Comparison of ENCODE assay signal across 11 cellular contexts in the genomic region with DNA sequence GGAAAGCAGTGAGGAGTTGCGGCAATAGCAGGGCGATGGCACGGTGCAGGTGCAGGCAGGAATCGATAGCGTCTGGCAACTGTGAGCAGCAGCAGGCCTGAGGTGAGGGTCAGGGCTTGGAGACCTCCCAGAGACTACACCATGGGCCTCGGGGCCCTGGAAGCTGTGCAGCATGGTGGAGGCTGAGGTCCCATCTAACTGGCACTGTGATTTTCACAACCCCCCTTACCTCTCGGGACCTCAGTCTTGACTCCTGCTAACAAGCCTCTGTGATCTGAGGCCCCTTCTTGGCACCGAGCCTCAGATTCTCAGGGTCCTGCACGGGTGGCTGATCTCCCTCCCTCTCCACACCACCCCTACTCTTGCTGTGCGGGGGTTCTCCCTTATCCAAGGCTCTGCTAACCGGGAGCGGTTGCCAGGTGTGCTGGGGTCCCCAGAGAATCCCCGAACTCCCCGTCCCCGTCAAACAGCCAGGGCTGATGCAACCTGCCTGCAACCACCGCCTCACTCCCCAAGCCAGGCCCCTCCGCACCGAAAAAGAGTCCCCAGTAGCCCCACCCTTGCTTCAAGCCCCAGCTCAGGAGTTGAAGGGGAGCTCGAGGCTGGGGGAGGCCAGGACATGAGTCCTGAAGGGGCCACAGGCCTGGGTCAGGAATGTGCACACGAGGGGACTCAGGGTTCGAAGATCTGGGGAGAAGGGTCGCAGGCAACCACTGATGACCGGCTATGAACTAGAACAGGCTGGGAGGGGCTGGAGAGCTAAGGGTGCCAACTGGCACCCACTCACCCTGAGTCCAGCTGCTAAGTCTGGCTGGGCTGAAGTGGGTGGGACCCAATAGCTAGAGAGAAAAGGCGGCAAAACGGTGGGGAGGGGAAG. TPM values are rescaled to one million over a fixed set of nuclear protein-coding genes. Genes with fewer than 3 reads are reported as not detected.
A peak's percentile ranks its signal among the peaks of the same experiment; 100 is the strongest.
DNase-seq lines count a peak whose midpoint lies in the region; ATAC-seq, FAIRE-seq and TF ChIP-seq lines count a peak whose summit lies in the region.
"Had no signal": no experiment of that assay in that cellular context is flagged by ENCODE, and none has a peak within 500 bp of the region (broad histone marks: within the 10 kb centered on the region; RNA-seq: fewer than 3 reads in every experiment).

No MANE protein-coding gene starts in this region.

- BruUV-seq in A673 (replicated peaks; lab: Mats Ljungman, UMichigan) (no TSS peak), Panc1 (replicated peaks; lab: Mats Ljungman, UMichigan) (no TSS peak)

- peaks cover 0 to 1% (median 0%) of the 10 kb centered on the region in 8 donors for H3K9me3 Mint-ChIP-seq in CD4-positive, alpha-beta memory T cell

- H3K9me3 ChIP-seq in A673 (ENCODE audit: low read depth, low read length, poor library complexity, severe bottlenecking): no peaks in the 10 kb centered on the region
- no peaks in the 10 kb centered on the region for H3K9me3 ChIP-seq in Panc1 (ENCODE audit: control insufficient read depth, insufficient read depth, low read depth, low read length)
- H3K9me3 ChIP-seq in CD4-positive, alpha-beta memory T cell (ENCODE audit: control insufficient read depth in 1 of 2, low read length in 2 of 2): no peaks in the 10 kb centered on the region
- H3K9me3 ChIP-seq: left lung, thyroid gland had no signal

- peaks cover 26 to 74% (median 46%) of the 10 kb centered on the region in 4 donors for H3K4me1 Mint-ChIP-seq in CD4-positive, alpha-beta memory T cell

- no peaks in the 10 kb centered on the region for H3K27me3 ChIP-seq in A673 (replicated peaks; ENCODE audit: insufficient read depth, low read depth, low read length, poor library complexity)
- H3K27me3 ChIP-seq in Panc1 (ENCODE audit: control insufficient read depth, insufficient read depth, low read length): no peaks in the 10 kb centered on the region
- no peaks in the 10 kb centered on the region for H3K27me3 ChIP-seq in CD4-positive, alpha-beta memory T cell (ENCODE audit: insufficient read depth, low read length)
- H3K27me3 ChIP-seq: left lung, thyroid gland had no signal

- H3K27ac ChIP-seq in A673 (ENCODE audit: low read depth, low read length, poor library complexity, severe bottlenecking) (peak overlapping the region; percentile 94), Panc1 (ENCODE audit: low read length) (peak overlapping the region; percentile 48; the same call in 1 of the 2 replicates)
- H3K27ac ChIP-seq in CD4-positive, alpha-beta memory T cell (ENCODE audit: low read depth, low read length): no peak overlapping the region
- H3K27ac ChIP-seq: left lung, thyroid gland had no signal

- in situ Hi-C loops in Panc1 (cut with HindIII; ENCODE audit: low pct_unique_long_range_greater_than_20kb, low sequenced_read_pairs): no loop called here

- H3K4me1 ChIP-seq in A673 (ENCODE audit: insufficient read depth, low read length, poor library complexity, severe bottlenecking): peaks cover 37% of the 10 kb centered on the region
- H3K4me1 ChIP-seq in Panc1 (ENCODE audit: control insufficient read depth, insufficient read depth, low read length): peaks cover 7% of the 10 kb centered on the region; the same call in 1 of the 2 replicates
- peaks cover 37% of the 10 kb centered on the region for H3K4me1 ChIP-seq in CD4-positive, alpha-beta memory T cell (ENCODE audit: insufficient read depth, low read length)

- intact Hi-C loops in A673 (cut with micrococcal nuclease; ENCODE audit: unreplicated experiment) (loop anchor here (10.0 kb wide), 1 partner anchor 159 kb away; a partner anchor contains a TSS), Panc1 (cut with micrococcal nuclease; ENCODE audit: unreplicated experiment) (no loop called here)
- intact Hi-C loops in CD4-positive, alpha-beta memory T cell (cut with micrococcal nuclease): no loop called here

- TF ChIP-seq POLR2A in GM12892 (IDR thresholded peaks at IDR 0.05; ENCODE audit: low read depth, low read length): peak; percentile 27; the same call in 1 of the 2 replicates

- peak; percentile 69 for FAIRE-seq in GM12892 (lab: Jason Lieb, UNC)
- FAIRE-seq: GM12891 had no signal

- H3K36me3 Mint-ChIP-seq in CD4-positive, alpha-beta memory T cell: peaks cover 26 to 54% of the 10 kb centered on the region in 2 donors

- POLR2A ChIA-PET in A673 (lab: Charles Lee; ENCODE audit: low non-redundant PET): interaction anchor here (0.7 kb wide), 1 partner anchor 11 kb away, joined by 3 read pairs; no protein-coding TSS in a partner anchor
- POLR2A ChIA-PET in Panc1 (lab: Charles Lee): no interaction called here
- POLR2A ChIA-PET in CD4-positive, alpha-beta memory T cell (lab: Charles Lee; ENCODE audit: partially characterized antibody): interaction anchor here (0.9 kb wide), 1 partner anchor 10 kb away, joined by 3 read pairs; no protein-coding TSS in a partner anchor

- ATAC-seq in Panc1 (no peak), GM19467 (IDR thresholded peaks at IDR 0.05; ENCODE audit: unreplicated experiment) (no peak), HG02884 (IDR thresholded peaks at IDR 0.05; ENCODE audit: unreplicated experiment) (no peak)

- CTCF ChIA-PET in A673 (lab: Charles Lee): no interaction called here
- CTCF ChIA-PET in Panc1 (lab: Charles Lee): no interaction called here
- CTCF ChIA-PET in CD4-positive, alpha-beta memory T cell (lab: Charles Lee; ENCODE audit: partially characterized antibody): interaction anchor here (1.1 to 1.4 kb wide), 2 partner anchors 13 to 34 kb away, joined by 3 to 5 read pairs; no protein-coding TSS in a partner anchor

- no peaks in the 10 kb centered on the region for H3K27me3 Mint-ChIP-seq in CD4-positive, alpha-beta memory T cell

- H3K4me3 ChIP-seq in A673 (ENCODE audit: low read depth, low read length, poor library complexity, severe bottlenecking) (peak overlapping the region; percentile 25), Panc1 (ENCODE audit: low read depth in 2 of 2, low read length in 2 of 2) (no peak overlapping the region), fibroblast of the aortic adventitia (ENCODE audit: low read depth, low read length) (peak overlapping the region; percentile 50)
- no peak overlapping the region for H3K4me3 ChIP-seq in CD4-positive, alpha-beta memory T cell (ENCODE audit: low read length in 2 of 2)
- H3K4me3 ChIP-seq: left lung, thyroid gland had no signal

- TF ChIP-seq CTCF in A673 (conservative IDR thresholded peaks at IDR 0.05; ENCODE audit: low read depth, low read length) (no peak), Panc1 (IDR thresholded peaks at IDR 0.05) (no peak), fibroblast of the aortic adventitia (IDR thresholded peaks at IDR 0.05; ENCODE audit: insufficient read depth, low read length) (no peak)

- no peak overlapping the region for H3K4me3 Mint-ChIP-seq in CD4-positive, alpha-beta memory T cell

- peak; percentile 68 for DNase-seq in A673 (ENCODE audit: low spot score)
- no peak for DNase-seq in GM12892 (ENCODE audit: insufficient read length)
- DNase-seq in Panc1 (ENCODE audit: low read depth, low spot score): no peak
- DNase-seq in fibroblast of the aortic adventitia (ENCODE audit: low read depth): peak; percentile 91
- DNase-seq in HuH-7.5 (ENCODE audit: low spot score): no peak
- no peak for DNase-seq in CD4-positive, alpha-beta memory T cell
- DNase-seq: thyroid gland had no signal

- peak overlapping the region in 1 of 7 donors; percentile 41 for H3K27ac Mint-ChIP-seq in CD4-positive, alpha-beta memory T cell

- H3K36me3 ChIP-seq in A673 (ENCODE audit: insufficient read depth, low read length, poor library complexity, severe bottlenecking) (peaks cover 41% of the 10 kb centered on the region), Panc1 (ENCODE audit: control insufficient read depth, insufficient read depth, low read length) (no peaks in the 10 kb centered on the region; the same call in none of the 2 replicates)
- peaks cover 41% of the 10 kb centered on the region for H3K36me3 ChIP-seq in CD4-positive, alpha-beta memory T cell (ENCODE audit: insufficient read depth, low read length)

RNA-seq across cellular contexts. Expression of a gene that starts 4.8 kb away (rescaled TPM):
- 302 and 322 TPM in 2 replicates for total RNA-seq in A673 (2021)
- 175 TPM for polyA plus RNA-seq in GM12892 (2012; ENCODE audit: missing spikeins)
- total RNA-seq in Panc1 (2021; ENCODE audit: unreplicated experiment): 104 TPM
- 115 TPM for polyA plus RNA-seq in Panc1 (2012; ENCODE audit: insufficient read length)
- total RNA-seq in fibroblast of the aortic adventitia (ENCODE audit: low replicate concordance): 81.5 and 106 TPM in 2 replicates
- 1 to 10 TPM; 7.9 to 8.3 TPM for total RNA-seq in CD4-positive, alpha-beta memory T cell
- polyA plus RNA-seq in CD4-positive, alpha-beta memory T cell: 1 to 10 TPM; 1.8 to 2.3 TPM

RNA-seq across cellular contexts. Expression of a gene that starts 5.1 kb away (rescaled TPM):
- total RNA-seq in A673 (2021) (98.5 and 100 TPM in 2 replicates), Panc1 (2021; ENCODE audit: unreplicated experiment) (54.6 TPM), fibroblast of the aortic adventitia (ENCODE audit: low replicate concordance) (11.3 and 35.4 TPM in 2 replicates)
- polyA plus RNA-seq in GM12892 (2012; ENCODE audit: missing spikeins): 40.0 TPM
- polyA plus RNA-seq in Panc1 (2012; ENCODE audit: insufficient read length): 46.8 TPM
- 10 to 100 TPM; 65.2 to 68.2 TPM for total RNA-seq in CD4-positive, alpha-beta memory T cell
- 10 to 100 TPM; 43.3 to 71.0 TPM for polyA plus RNA-seq in CD4-positive, alpha-beta memory T cell

RNA-seq across cellular contexts. Expression of a gene that starts 27.6 kb away (rescaled TPM):
- total RNA-seq in A673 (2021) (1.3 TPM in 2 replicates), Panc1 (2021; ENCODE audit: unreplicated experiment) (1.5 TPM), fibroblast of the aortic adventitia (ENCODE audit: low replicate concordance) (1.1 TPM in 1 of 2 replicates, not detected in the other)
- 75.8 TPM for polyA plus RNA-seq in GM12892 (2012; ENCODE audit: missing spikeins)
- polyA plus RNA-seq in Panc1 (2012; ENCODE audit: insufficient read length): 2.1 TPM
- total RNA-seq in CD4-positive, alpha-beta memory T cell: 1 to 10 TPM; 2.6 to 3.4 TPM
- polyA plus RNA-seq in CD4-positive, alpha-beta memory T cell: 10 to 100 TPM in 1 of 2 donors, 1 to 10 TPM in 1; 9.4 to 10.4 TPM

RNA-seq across cellular contexts. Expression of a gene that starts 36.7 kb away (rescaled TPM):
- not detected in 2 replicates for total RNA-seq in A673 (2021)
- not detected for polyA plus RNA-seq in GM12892 (2012; ENCODE audit: missing spikeins)
- total RNA-seq in Panc1 (2021; ENCODE audit: unreplicated experiment): not detected
- not detected for polyA plus RNA-seq in Panc1 (2012; ENCODE audit: insufficient read length)
- total RNA-seq in fibroblast of the aortic adventitia (ENCODE audit: low replicate concordance): not detected in 2 replicates
- total RNA-seq in CD4-positive, alpha-beta memory T cell: not detected
- not detected for polyA plus RNA-seq in CD4-positive, alpha-beta memory T cell

RNA-seq across cellular contexts. Expression of a gene that starts 46.7 kb away (rescaled TPM):
- total RNA-seq in A673 (2021) (35.1 and 40.0 TPM in 2 replicates), Panc1 (2021; ENCODE audit: unreplicated experiment) (43.2 TPM), fibroblast of the aortic adventitia (ENCODE audit: low replicate concordance) (16.3 and 17.1 TPM in 2 replicates)
- 31.9 TPM for polyA plus RNA-seq in GM12892 (2012; ENCODE audit: missing spikeins)
- 68.0 TPM for polyA plus RNA-seq in Panc1 (2012; ENCODE audit: insufficient read length)
- 100 to 1,000 TPM; 101 TPM for total RNA-seq in CD4-positive, alpha-beta memory T cell
- polyA plus RNA-seq in CD4-positive, alpha-beta memory T cell: 10 to 100 TPM in 1 of 2 donors, 1 to 10 TPM in 1; 6.0 to 14.9 TPM

Comparison
In these comparisons a context has a peak if more than half of its experiments do, and no peak if none do; other contexts are left out.
1. DNase-seq: peak in A673 (single experiment) and fibroblast of the aortic adventitia (single experiment); none in GM12892 (single experiment), Panc1 (single experiment), HuH-7.5 (single experiment) and CD4-positive, alpha-beta memory T cell (0 of 5).
2. H3K4me3 ChIP-seq: peak in A673 (single experiment) and fibroblast of the aortic adventitia (single experiment); none in Panc1 (0 of 2) and CD4-positive, alpha-beta memory T cell (0 of 2).